Comparison of ENCODE assay signal across 16 cellular contexts in genomic region chr3:145519598-145520078, GRCh38.
DNase-seq lines count a peak whose midpoint lies in the region; ATAC-seq, FAIRE-seq and TF ChIP-seq lines count a peak whose summit lies in the region.
"Had no signal": no experiment of that assay in that cellular context is flagged by ENCODE, and none has a peak within 500 bp of the region (broad histone marks: within the 10 kb centered on the region; RNA-seq: fewer than 3 reads in every experiment).

No MANE protein-coding gene starts in this region.

- no peaks in the 10 kb centered on the region for H4K20me1 ChIP-seq in HepG2 (ENCODE audit: insufficient read depth, low read length)

- no peak for TF ChIP-seq RAD21 in HepG2 (CRISPR knock-in tag; IDR thresholded peaks at IDR 0.05)

- no peaks in the 10 kb centered on the region for H3K36me3 ChIP-seq in HepG2 (replicated peaks in 1 of 2; ENCODE audit: control insufficient read depth in 1 of 2, insufficient read depth in 2 of 2, low read length in 2 of 2)
- no peaks in the 10 kb centered on the region for H3K36me3 ChIP-seq in right lobe of liver
- H3K36me3 ChIP-seq: BE2C, SJSA1 had no signal

- no peak overlapping the region for H3K9ac ChIP-seq in HepG2 (ENCODE audit: insufficient read depth, low read depth, low read length)

- no peak overlapping the region for H2AFZ ChIP-seq in HepG2 (ENCODE audit: low read length)

- H3K4me1 ChIP-seq in HepG2 (ENCODE audit: insufficient read depth, low read length) (peaks cover 34% of the 10 kb centered on the region), right lobe of liver (peaks cover 0 to 10% (median 0%) of the 10 kb centered on the region in 4 donors)
- H3K4me1 ChIP-seq: A549, BE2C, SJSA1 had no signal

- no peaks in the 10 kb centered on the region for H3K27me3 ChIP-seq in HepG2 (ENCODE audit: control insufficient read depth in 1 of 2, insufficient read depth in 2 of 2, low read length in 2 of 2)
- no peaks in the 10 kb centered on the region for H3K27me3 ChIP-seq in right lobe of liver
- H3K27me3 ChIP-seq: BE2C, SJSA1 had no signal

- H3K4me3 ChIP-seq in HepG2 (replicated peaks in 1 of 3; ENCODE audit: insufficient read depth in 1 of 3, low read depth in 2 of 3, low read length in 3 of 3) (no peak overlapping the region), right lobe of liver (no peak overlapping the region)
- H3K4me3 ChIP-seq: A549, SJSA1 had no signal

- in situ Hi-C loops in HepG2 (cut with HindIII; ENCODE audit: extremely low pct_ligation_motif_present, low pct_unique_long_range_greater_than_20kb): no loop called here

- POLR2A ChIA-PET in HepG2 (lab: Yijun Ruan, JAX): no interaction called here

- peak; percentile 40 for DNase-seq in NCI-H1436 (lab: John Stamatoyannopoulos, UW)
- DNase-seq in NCI-H1436 treated with DMSO at 0.1 percent for 48 hours (lab: John Stamatoyannopoulos, UW): no peak
- DNase-seq in HepG2 (ENCODE audit: low spot score): no peak
- no peak for DNase-seq in right lobe of liver
- peak; percentile 68 for DNase-seq in NCI-H69 (lab: John Stamatoyannopoulos, UW)
- DNase-seq: BE2C, Karpas-422, MV-4-11, NCI-H187, T-helper 9 cell had no signal

- no peak for FAIRE-seq in HepG2 (lab: Jason Lieb, UNC)
- FAIRE-seq: A549, GM19239 had no signal

- TF ChIP-seq CTCF in HepG2 (CRISPR knock-in tag; IDR thresholded peaks at IDR 0.05) (no peak), right lobe of liver (IDR thresholded peaks at IDR 0.05) (no peak)

- WGBS in HepG2 (ENCODE audit: low lambda C conversion rate): 30% methylated on average over 4 of the region's 4 CpGs
- WGBS in right lobe of liver (ENCODE audit: insufficient coverage, low coverage, low lambda C conversion rate, missing lambda C conversion rate): 51% methylated on average over 4 of the region's 4 CpGs

- no peak for TF ChIP-seq POLR2A in HepG2 (IDR thresholded peaks at IDR 0.05; ENCODE audit: insufficient read depth in 1 of 2, low read depth in 2 of 2, low read length in 2 of 2)
- TF ChIP-seq POLR2A in right lobe of liver (IDR thresholded peaks at IDR 0.05): no peak

- H3K27ac ChIP-seq in HepG2 (ENCODE audit: extremely low read length, insufficient read depth, low read length): no peak overlapping the region
- H3K27ac ChIP-seq in right lobe of liver: no peak overlapping the region
- H3K27ac ChIP-seq: A549, SJSA1 had no signal

- H3K79me2 ChIP-seq in HepG2 (ENCODE audit: insufficient read depth, low read length): no peaks in the 10 kb centered on the region

- intact Hi-C loops in HepG2 (cut with micrococcal nuclease; ENCODE audit: unreplicated experiment): loop anchor here (10.0 kb wide), 1 partner anchor 75 kb away; no protein-coding TSS in a partner anchor
- intact Hi-C loops in right lobe of liver (cut with DNase I): no loop called here

- ATAC-seq in HepG2 (no peak), right lobe of liver (no peak), HG03025 (IDR thresholded peaks at IDR 0.05; ENCODE audit: low FRiP score, unreplicated experiment) (no peak), HG02840 (IDR thresholded peaks at IDR 0.05; ENCODE audit: low FRiP score, unreplicated experiment) (no peak)
- ATAC-seq: A549, Right ventricle myocardium inferior had no signal

- no TSS peak for BruUV-seq in HepG2 (replicated peaks; lab: Mats Ljungman, UMichigan)

- 0 out of 2 replicates have a peak overlapping the region, but pooled peaks have one; percentile 14 for H3K4me2 ChIP-seq in HepG2 (ENCODE audit: low read depth, low read length)
- H3K4me2 ChIP-seq: A549 had no signal

- H3K9me3 ChIP-seq in HepG2 (ENCODE audit: low read length): no peaks in the 10 kb centered on the region
- no peaks in the 10 kb centered on the region for H3K9me3 ChIP-seq in right lobe of liver
- H3K9me3 ChIP-seq: A549, BE2C, SJSA1 had no signal

- no peak for TF ChIP-seq EP300 in HepG2 (IDR thresholded peaks at IDR 0.05; ENCODE audit: low read depth in 2 of 2, low read length in 2 of 2)
- no peak for TF ChIP-seq EP300 in HepG2 (CRISPR knock-in tag; IDR thresholded peaks at IDR 0.05; ENCODE audit: borderline replicate concordance)

- CTCF ChIA-PET in HepG2 (lab: Yijun Ruan, JAX; ENCODE audit: low intra/inter-chr PET ratio, low total read pairs): no interaction called here

TF ChIP-seq in HepG2, 621 proteins besides CTCF, POLR2A, EP300 and RAD21:
- no peak for TF ChIP-seq ZBTB8A (CRISPR knock-in tag; IDR thresholded peaks at IDR 0.05; ENCODE audit: borderline replicate concordance, low read depth)
- TF ChIP-seq PHF21A (CRISPR knock-in tag; IDR thresholded peaks at IDR 0.05): no peak
- no peak for TF ChIP-seq ESRRA (CRISPR knock-in tag; IDR thresholded peaks at IDR 0.05; ENCODE audit: low read depth)
- TF ChIP-seq ATRX (CRISPR knock-in tag; IDR thresholded peaks at IDR 0.05; ENCODE audit: borderline replicate concordance): no peak
- TF ChIP-seq, protein P1, sequence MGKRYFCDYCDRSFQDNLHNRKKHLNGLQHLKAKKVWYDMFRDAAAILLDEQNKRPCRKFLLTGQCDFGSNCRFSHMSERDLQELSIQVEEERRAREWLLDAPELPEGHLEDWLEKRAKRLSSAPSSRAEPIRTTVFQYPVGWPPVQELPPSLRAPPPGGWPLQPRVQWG (CRISPR knock-in tag; IDR thresholded peaks at IDR 0.05; ENCODE audit: borderline replicate concordance, low read depth): no peak
- TF ChIP-seq, protein P2, sequence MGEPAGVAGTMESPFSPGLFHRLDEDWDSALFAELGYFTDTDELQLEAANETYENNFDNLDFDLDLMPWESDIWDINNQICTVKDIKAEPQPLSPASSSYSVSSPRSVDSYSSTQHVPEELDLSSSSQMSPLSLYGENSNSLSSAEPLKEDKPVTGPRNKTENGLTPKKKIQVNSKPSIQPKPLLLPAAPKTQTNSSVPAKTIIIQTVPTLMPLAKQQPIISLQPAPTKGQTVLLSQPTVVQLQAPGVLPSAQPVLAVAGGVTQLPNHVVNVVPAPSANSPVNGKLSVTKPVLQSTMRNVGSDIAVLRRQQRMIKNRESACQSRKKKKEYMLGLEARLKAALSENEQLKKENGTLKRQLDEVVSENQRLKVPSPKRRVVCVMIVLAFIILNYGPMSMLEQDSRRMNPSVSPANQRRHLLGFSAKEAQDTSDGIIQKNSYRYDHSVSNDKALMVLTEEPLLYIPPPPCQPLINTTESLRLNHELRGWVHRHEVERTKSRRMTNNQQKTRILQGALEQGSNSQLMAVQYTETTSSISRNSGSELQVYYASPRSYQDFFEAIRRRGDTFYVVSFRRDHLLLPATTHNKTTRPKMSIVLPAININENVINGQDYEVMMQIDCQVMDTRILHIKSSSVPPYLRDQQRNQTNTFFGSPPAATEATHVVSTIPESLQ (CRISPR knock-in tag; conservative IDR thresholded peaks at IDR 0.05): no peak
- no peak for TF ChIP-seq KLF11 (CRISPR knock-in tag; IDR thresholded peaks at IDR 0.05)
- no peak for TF ChIP-seq IRF1 (CRISPR knock-in tag; IDR thresholded peaks at IDR 0.05; ENCODE audit: low read depth)
- TF ChIP-seq KDM5A (IDR thresholded peaks at IDR 0.05; ENCODE audit: borderline replicate concordance, low read length): no peak
- TF ChIP-seq ZNF549 (CRISPR knock-in tag; IDR thresholded peaks at IDR 0.05): no peak

Comparison
In these comparisons a context has a peak if more than half of its experiments do, and no peak if none do; other contexts are left out.
1. DNase-seq: peak in NCI-H1436 (single experiment) and NCI-H69 (single experiment); none in NCI-H1436 treated with DMSO at 0.1 percent for 48 hours (single experiment), HepG2 (single experiment) and right lobe of liver (0 of 3).